ENCODE assay signal across 30 cellular contexts in genomic region chr16:55001931-55002330, GRCh38.
DNase-seq lines count a peak whose midpoint lies in the region; ATAC-seq lines count a peak whose summit lies in the region.
"Had no signal": no experiment of that assay in that cellular context is flagged by ENCODE, and none has a peak within 500 bp of the region (broad histone marks: within the 10 kb centered on the region; RNA-seq: fewer than 3 reads in every experiment).

No MANE protein-coding gene starts in this region.

- DNase-seq in Daoy (ENCODE audit: low read depth), result peak; percentile 35
- DNase-seq in RKO (ENCODE audit: low spot score), result peak; percentile 13
- peak; percentile 23 for DNase-seq in fibroblast of gingiva (ENCODE audit: low read depth)
- DNase-seq in skeletal muscle cell (ENCODE audit: low read depth), result peak; percentile 9
- DNase-seq in activated naive CD4-positive, alpha-beta T cell treated with anti-CD3 and anti-CD28 coated beads for 36 hours, result no peak
- DNase-seq in mucosa of gallbladder (ENCODE audit: low spot score), result no peak
- no peak for DNase-seq in putamen (ENCODE audit: low spot score)
- DNase-seq: activated CD4-positive, alpha-beta T cell treated with anti-CD3 and anti-CD28 coated beads for 4 hours; activated CD8-positive, alpha-beta memory T cell treated with anti-CD3 and anti-CD28 coated beads for 24 hours; activated naive CD4-positive, alpha-beta T cell; activated T-cell treated with anti-CD3 and anti-CD28 coated beads, Interleukin-2, amount 50 U/mL, for 24 hours; adrenal gland; colonic mucosa; DMS79 treated with DMSO at 0.1 percent for 48 hours; effector memory CD4-positive, alpha-beta T cell; erythroblast; hippocampal formation; mesenchymal stem cell; naive B cell; NCI-H1092; NCI-H1694 treated with DMSO at 0.1 percent for 48 hours; NCI-H524; PC-3; Right ventricle myocardium superior; sigmoid colon had no signal

- H3K4me3 Mint-ChIP-seq in activated naive CD4-positive, alpha-beta T cell treated with anti-CD3 and anti-CD28 coated beads for 36 hours, result no peak overlapping the region
- H3K4me3 Mint-ChIP-seq: activated T-cell treated with anti-CD3 and anti-CD28 coated beads, Interleukin-2, amount 50 U/mL, for 24 hours; naive B cell; stimulated activated naive CD8-positive, alpha-beta T cell treated with anti-CD3 and anti-CD28 coated beads, Interleukin-15, Interleukin-2, amounts not matched to agents 100 ng/mL and 50 ng/mL, for 24 hours had no signal

- peaks cover 12% of the 10 kb centered on the region for H3K27me3 Mint-ChIP-seq in activated naive CD4-positive, alpha-beta T cell treated with anti-CD3 and anti-CD28 coated beads for 36 hours (ENCODE audit: low read depth)

- H3K4me1 Mint-ChIP-seq in activated naive CD4-positive, alpha-beta T cell treated with anti-CD3 and anti-CD28 coated beads for 36 hours (ENCODE audit: low read depth), result no peaks in the 10 kb centered on the region
- H3K4me1 Mint-ChIP-seq: naive B cell had no signal

- no peak overlapping the region for H3K27ac Mint-ChIP-seq in activated naive CD4-positive, alpha-beta T cell treated with anti-CD3 and anti-CD28 coated beads for 36 hours
- H3K27ac Mint-ChIP-seq: activated T-cell treated with anti-CD3 and anti-CD28 coated beads, Interleukin-2, amount 50 U/mL, for 24 hours; naive B cell; stimulated activated naive CD8-positive, alpha-beta T cell treated with anti-CD3 and anti-CD28 coated beads, Interleukin-15, Interleukin-2, amounts not matched to agents 100 ng/mL and 50 ng/mL, for 24 hours had no signal

- H3K9me3 Mint-ChIP-seq in activated naive CD4-positive, alpha-beta T cell treated with anti-CD3 and anti-CD28 coated beads for 36 hours, result no peaks in the 10 kb centered on the region
- H3K9me3 Mint-ChIP-seq: activated T-cell treated with anti-CD3 and anti-CD28 coated beads, Interleukin-2, amount 50 U/mL, for 24 hours; stimulated activated naive CD8-positive, alpha-beta T cell treated with anti-CD3 and anti-CD28 coated beads, Interleukin-15, Interleukin-2, amounts not matched to agents 100 ng/mL and 50 ng/mL, for 24 hours had no signal

- intact Hi-C loops in activated naive CD4-positive, alpha-beta T cell treated with anti-CD3 and anti-CD28 coated beads for 36 hours (cut with micrococcal nuclease), result no loop called here

- H3K4me3 ChIP-seq in skeletal muscle cell (ENCODE audit: low read depth, low read length), result no peak overlapping the region
- H3K4me3 ChIP-seq: adrenal gland; BLaER1 treated with 17β-estradiol and CSF1 and Interleukin-3, amounts not matched to agents 10 nM and 100 nM; colonic mucosa; gastroesophageal sphincter; prostate gland; sigmoid colon had no signal

- H3K36me3 Mint-ChIP-seq in activated naive CD4-positive, alpha-beta T cell treated with anti-CD3 and anti-CD28 coated beads for 36 hours (ENCODE audit: low read depth), result no peaks in the 10 kb centered on the region
- H3K36me3 Mint-ChIP-seq: naive B cell had no signal

- CTCF ChIA-PET in activated naive CD4-positive, alpha-beta T cell treated with anti-CD3 and anti-CD28 coated beads for 36 hours (lab: Charles Lee), result no interaction called here

- no peak for ATAC-seq in HG02678 (IDR thresholded peaks at IDR 0.05; ENCODE audit: unreplicated experiment)
- ATAC-seq: gastroesophageal sphincter, PC-3 had no signal

Comparison
In these comparisons a context has a peak if more than half of its experiments do, and no peak if none do; other contexts are left out.
1. DNase-seq: peak in Daoy (single experiment), RKO (single experiment), fibroblast of gingiva (single experiment) and skeletal muscle cell (single experiment); none in activated naive CD4-positive, alpha-beta T cell treated with anti-CD3 and anti-CD28 coated beads for 36 hours (single experiment), mucosa of gallbladder (single experiment) and putamen (single experiment).